10 cellular contexts compared by ENCODE assay signal in the genomic region with DNA sequence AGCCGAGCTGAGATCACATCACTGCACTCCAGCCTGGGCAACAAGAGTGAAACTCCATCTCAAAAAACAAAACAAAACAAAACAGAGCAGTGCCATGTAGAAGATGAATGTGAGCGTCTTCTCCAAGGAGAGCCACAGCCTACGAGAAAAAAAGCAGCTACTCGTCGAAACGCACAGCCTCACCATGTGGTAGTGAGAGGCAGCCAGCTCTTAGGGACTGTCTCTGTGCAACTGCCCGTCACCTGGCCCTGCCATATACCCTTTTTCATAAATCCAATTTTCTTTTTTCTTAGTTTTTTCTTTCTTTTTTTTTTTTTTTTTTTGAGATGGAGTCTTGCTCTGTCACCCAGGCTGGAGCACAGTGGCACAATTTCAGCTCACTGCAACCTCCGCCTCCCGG. TPM values are rescaled to one million over a fixed set of nuclear protein-coding genes. Genes with fewer than 3 reads are reported as not detected.
"Had no signal": no experiment of that assay in that cellular context is flagged by ENCODE, and none has a peak within 500 bp of the region (broad histone marks: within the 10 kb centered on the region; RNA-seq: fewer than 3 reads in every experiment).

No MANE protein-coding gene starts in this region.

RNA-seq across cellular contexts. Expression of a gene that starts 11.3 kb away (rescaled TPM):
- total RNA-seq: activated CD4-positive, alpha-beta memory T cell treated with anti-CD3 and anti-CD28 coated beads, Interleukin-2, amount 10 ng/mL, durations not matched to agents 7 days and 5 days; activated CD8-positive, alpha-beta memory T cell treated with anti-CD3 and anti-CD28 coated beads, Interleukin-2, amount 10 ng/mL, durations not matched to agents 7 days and 5 days; activated naive CD8-positive, alpha-beta T cell treated with anti-CD3 and anti-CD28 coated beads for 36 hours; ascending aorta; K562; M059J; PC-3; Peyer's patch; T-helper 1 cell treated with Interleukin-12 subunit alpha and Interleukin-12 subunit beta and Interleukin-4 antibody, amounts not matched to agents 30 ng/mL and 1 ng/mL, for 36 hours; T-helper 2 cell treated with Interferon-gamma antibody and Interleukin-4, amounts not matched to agents 100 ng/mL and 5 ng/mL, for 36 hours had no signal
- polyA plus RNA-seq: K562 had no signal

RNA-seq across cellular contexts. Expression of a gene that starts 12.0 kb away (rescaled TPM):
- total RNA-seq: M059J had no signal
